In the genomic region with DNA sequence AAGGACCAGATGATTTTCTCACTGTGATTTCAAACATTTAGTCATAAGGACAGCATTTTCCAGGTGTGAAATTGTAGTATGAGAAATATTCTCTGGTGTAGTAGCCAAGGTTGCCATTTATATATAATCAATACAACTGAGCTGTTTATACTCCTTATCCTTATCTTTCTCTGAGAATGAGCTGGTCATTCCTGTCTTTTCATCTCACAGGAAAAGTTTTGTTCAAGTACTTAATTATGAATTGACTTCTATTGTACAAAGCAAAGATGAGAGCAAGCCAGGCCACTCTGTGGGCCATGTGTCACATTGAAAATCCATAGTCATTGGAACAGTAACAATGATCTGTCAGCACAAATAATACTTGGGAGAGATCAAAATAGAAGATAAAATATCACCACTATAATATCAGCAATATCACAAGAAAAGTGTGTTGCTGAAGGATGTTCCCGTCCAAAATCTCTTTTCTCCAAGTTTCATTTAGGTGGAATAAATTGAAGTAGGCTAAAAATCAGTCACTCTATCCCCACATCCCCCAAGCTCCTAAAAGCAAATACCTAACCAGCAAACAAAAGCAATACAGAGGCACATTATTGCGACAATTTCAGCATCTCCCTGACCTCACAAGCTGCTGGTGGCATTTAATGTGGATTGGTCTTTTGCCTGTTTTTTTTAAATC, we compare ENCODE assay signal across 39 cellular contexts. TPM values are rescaled to one million over a fixed set of nuclear protein-coding genes. Genes with fewer than 3 reads are reported as not detected.
"Had no signal": no experiment of that assay in that cellular context is flagged by ENCODE, and none has a peak within 500 bp of the region (broad histone marks: within the 10 kb centered on the region; RNA-seq: fewer than 3 reads in every experiment).

No MANE protein-coding gene starts in this region.

- H3K27ac Mint-ChIP-seq: activated B cell treated with CpG ODN at 0.5 μM for 24 hours; activated CD4-positive, alpha-beta memory T cell treated with anti-CD3 and anti-CD28 coated beads for 36 hours; activated CD4-positive, alpha-beta T cell treated with anti-CD3 and anti-CD28 coated beads, Interleukin-2, amount 10 ng/mL, durations not matched to agents 24 days and 14 days; activated CD8-positive, alpha-beta T cell treated with anti-CD3 and anti-CD28 coated beads for 36 hours; activated naive CD4-positive, alpha-beta T cell treated with anti-CD3 and anti-CD28 coated beads for 36 hours; activated naive CD4-positive, alpha-beta T cell treated with anti-CD3 and anti-CD28 coated beads, Interleukin-2, amount 50 U/mL, for 72 hours; activated naive CD8-positive, alpha-beta T cell treated with anti-CD3 and anti-CD28 coated beads for 36 hours; activated T-cell treated with anti-CD3 and anti-CD28 coated beads, Interleukin-2, amount 50 U/mL, for 72 hours; activated T-helper 1 cell treated with anti-CD3 and anti-CD28 coated beads, Interleukin-12 subunit alpha, Interleukin-12 subunit beta, Interleukin-2, Interleukin-4 antibody, amounts not matched to agents 30 ng/mL and 10 ng/mL and 1 ng/mL, durations not matched to agents 14 hours and 24 hours and 36 hours; activated T-helper 17 cell treated with anti-CD3 and anti-CD28 coated beads, Interleukin-2, amount 50 U/mL, for 72 hours; T-helper 1 cell treated with Interleukin-12 subunit alpha and Interleukin-12 subunit beta and Interleukin-4 antibody, amounts not matched to agents 30 μg/mL and 1 μg/mL, for 36 hours; T-helper 2 cell treated with Interferon-gamma antibody and Interleukin-4, amounts not matched to agents 5 μg/mL and 100 μg/mL, for 36 hours had no signal

- H3K4me3 Mint-ChIP-seq: activated B cell treated with CpG ODN at 0.5 μM for 24 hours; activated CD4-positive, alpha-beta memory T cell treated with anti-CD3 and anti-CD28 coated beads for 36 hours; activated CD4-positive, alpha-beta T cell treated with anti-CD3 and anti-CD28 coated beads, Interleukin-2, amount 10 ng/mL, durations not matched to agents 24 days and 14 days; activated CD8-positive, alpha-beta T cell treated with anti-CD3 and anti-CD28 coated beads for 36 hours; activated naive CD4-positive, alpha-beta T cell treated with anti-CD3 and anti-CD28 coated beads for 36 hours; activated naive CD8-positive, alpha-beta T cell treated with anti-CD3 and anti-CD28 coated beads for 36 hours; activated T-cell treated with anti-CD3 and anti-CD28 coated beads, Interleukin-2, amount 50 U/mL, for 4 hours; activated T-cell treated with anti-CD3 and anti-CD28 coated beads, Interleukin-2, amount 50 U/mL, for 72 hours; activated T-helper 1 cell treated with anti-CD3 and anti-CD28 coated beads, Interleukin-12 subunit alpha, Interleukin-12 subunit beta, Interleukin-2, Interleukin-4 antibody, amounts not matched to agents 30 ng/mL and 10 ng/mL and 1 ng/mL, durations not matched to agents 14 hours and 24 hours and 36 hours; activated T-helper 17 cell treated with anti-CD3 and anti-CD28 coated beads, Interleukin-2, amount 50 U/mL, for 72 hours; T-helper 1 cell treated with Interleukin-12 subunit alpha and Interleukin-12 subunit beta and Interleukin-4 antibody, amounts not matched to agents 30 μg/mL and 1 μg/mL, for 36 hours; T-helper 2 cell treated with Interferon-gamma antibody and Interleukin-4, amounts not matched to agents 5 μg/mL and 100 μg/mL, for 36 hours had no signal

- H3K4me1 ChIP-seq: adrenal gland, body of pancreas, breast epithelium had no signal

- H3K4me1 Mint-ChIP-seq: activated B cell treated with CpG ODN at 0.5 μM for 24 hours; activated CD4-positive, alpha-beta T cell treated with anti-CD3 and anti-CD28 coated beads, Interleukin-2, amount 10 ng/mL, durations not matched to agents 24 days and 14 days; activated naive CD8-positive, alpha-beta T cell treated with anti-CD3 and anti-CD28 coated beads for 36 hours; activated T-helper 17 cell treated with anti-CD3 and anti-CD28 coated beads, Interleukin-2, amount 50 U/mL, for 72 hours had no signal

- H3K4me3 ChIP-seq: adrenal gland, body of pancreas, breast epithelium had no signal

- H3K27ac ChIP-seq: adrenal gland, body of pancreas, brain microvascular endothelial cell, breast epithelium, VCaP had no signal

- H3K36me3 ChIP-seq: adrenal gland, brain microvascular endothelial cell, breast epithelium had no signal

- H3K36me3 Mint-ChIP-seq: activated CD4-positive, alpha-beta memory T cell treated with anti-CD3 and anti-CD28 coated beads for 36 hours; activated naive CD4-positive, alpha-beta T cell treated with anti-CD3 and anti-CD28 coated beads, Interleukin-2, amount 50 U/mL, for 72 hours; activated naive CD8-positive, alpha-beta T cell treated with anti-CD3 and anti-CD28 coated beads for 36 hours had no signal

- H3K27me3 ChIP-seq: adrenal gland, body of pancreas, brain microvascular endothelial cell, breast epithelium had no signal

- H3K9me3 ChIP-seq: adrenal gland, body of pancreas, breast epithelium had no signal

- DNase-seq: activated B cell treated with CpG ODN at 0.5 μM for 24 hours; activated CD4-positive, alpha-beta memory T cell treated with anti-CD3 and anti-CD28 coated beads for 36 hours; activated CD4-positive, alpha-beta T cell treated with anti-CD3 and anti-CD28 coated beads for 4 hours; activated CD4-positive, alpha-beta T cell treated with anti-CD3 and anti-CD28 coated beads, Interleukin-2, amount 10 ng/mL, durations not matched to agents 24 days and 14 days; activated CD4-positive, alpha-beta T cell treated with anti-CD3 and anti-CD28 coated beads, Interleukin-2, amount 50 U/mL, for 1 hour; activated CD4-positive, alpha-beta T cell treated with anti-CD3 and anti-CD28 coated beads, Interleukin-2, amount 50 U/mL, for 4 hours; activated CD4-positive, CD25-positive, alpha-beta regulatory T cell treated with anti-CD3 and anti-CD28 coated beads, Interleukin-2, amount 50 U/mL, for 72 hours; activated CD8-positive, alpha-beta memory T cell treated with anti-CD3 and anti-CD28 coated beads, Interleukin-2, amount 50 U/mL, for 4 hours; activated CD8-positive, alpha-beta T cell treated with anti-CD3 and anti-CD28 coated beads for 36 hours; activated effector memory CD4-positive, alpha-beta T cell treated with anti-CD3 and anti-CD28 coated beads, Interleukin-2, amount 50 U/mL, for 16 hours; activated gamma-delta T cell treated with Interleukin-2 at 50 U/mL for 16 hours; activated naive CD4-positive, alpha-beta T cell; activated naive CD4-positive, alpha-beta T cell treated with anti-CD3 and anti-CD28 coated beads for 36 hours; activated naive CD4-positive, alpha-beta T cell treated with anti-CD3 and anti-CD28 coated beads, Interleukin-2, amount 50 U/mL, for 16 hours; activated naive CD8-positive, alpha-beta T cell treated with anti-CD3 and anti-CD28 coated beads for 36 hours; activated T-cell treated with anti-CD3 and anti-CD28 coated beads for 4 hours; activated T-cell treated with anti-CD3 and anti-CD28 coated beads, Interleukin-2, amount 50 U/mL, for 1 hour; activated T-cell treated with anti-CD3 and anti-CD28 coated beads, Interleukin-2, amount 50 U/mL, for 4 hours; activated T-cell treated with anti-CD3 and anti-CD28 coated beads, Interleukin-2, amount 50 U/mL, for 72 hours; adrenal gland; amniotic stem cell; aorta; body of pancreas; brain microvascular endothelial cell; central memory CD4-positive, alpha-beta T cell; cerebellar nuclear complex; T-helper 2 cell; T-helper 9 cell had no signal

- H3K9me3 Mint-ChIP-seq: activated B cell treated with CpG ODN at 0.5 μM for 24 hours; activated CD4-positive, alpha-beta T cell treated with anti-CD3 and anti-CD28 coated beads, Interleukin-2, amount 10 ng/mL, durations not matched to agents 24 days and 14 days; activated CD8-positive, alpha-beta T cell treated with anti-CD3 and anti-CD28 coated beads for 36 hours; activated T-helper 1 cell treated with anti-CD3 and anti-CD28 coated beads, Interleukin-12 subunit alpha, Interleukin-12 subunit beta, Interleukin-2, Interleukin-4 antibody, amounts not matched to agents 30 ng/mL and 10 ng/mL and 1 ng/mL, durations not matched to agents 14 hours and 24 hours and 36 hours; T-helper 2 cell treated with Interferon-gamma antibody and Interleukin-4, amounts not matched to agents 5 μg/mL and 100 μg/mL, for 36 hours had no signal

- H3K27me3 Mint-ChIP-seq: activated B cell treated with CpG ODN at 0.5 μM for 24 hours; activated CD4-positive, alpha-beta memory T cell treated with anti-CD3 and anti-CD28 coated beads for 36 hours; activated CD4-positive, alpha-beta T cell treated with anti-CD3 and anti-CD28 coated beads, Interleukin-2, amount 10 ng/mL, durations not matched to agents 24 days and 14 days; activated CD8-positive, alpha-beta T cell treated with anti-CD3 and anti-CD28 coated beads for 36 hours; activated naive CD8-positive, alpha-beta T cell treated with anti-CD3 and anti-CD28 coated beads for 36 hours; activated T-helper 17 cell treated with anti-CD3 and anti-CD28 coated beads, Interleukin-2, amount 50 U/mL, for 72 hours had no signal

RNA-seq across cellular contexts. Expression of gene RIT2, which starts 2.1 kb away (rescaled TPM):
- total RNA-seq: activated B cell treated with CpG ODN at 0.5 μM for 24 hours; activated CD4-positive, alpha-beta memory T cell treated with anti-CD3 and anti-CD28 coated beads for 36 hours; activated CD4-positive, alpha-beta T cell treated with anti-CD3 and anti-CD28 coated beads, Interleukin-2, amount 10 ng/mL, durations not matched to agents 24 days and 14 days; activated CD8-positive, alpha-beta memory T cell treated with anti-CD3 and anti-CD28 coated beads for 36 hours; activated CD8-positive, alpha-beta T cell treated with anti-CD3 and anti-CD28 coated beads for 36 hours; activated naive CD4-positive, alpha-beta T cell treated with anti-CD3 and anti-CD28 coated beads for 36 hours; activated naive CD4-positive, alpha-beta T cell treated with anti-CD3 and anti-CD28 coated beads, Interleukin-2, amount 50 U/mL, for 72 hours; activated naive CD8-positive, alpha-beta T cell treated with anti-CD3 and anti-CD28 coated beads for 36 hours; activated T-cell treated with anti-CD3 and anti-CD28 coated beads, Interleukin-2, amount 50 U/mL, for 4 hours; activated T-cell treated with anti-CD3 and anti-CD28 coated beads, Interleukin-2, amount 50 U/mL, for 72 hours; activated T-helper 1 cell treated with anti-CD3 and anti-CD28 coated beads, Interleukin-12 subunit alpha, Interleukin-12 subunit beta, Interleukin-2, Interleukin-4 antibody, amounts not matched to agents 30 ng/mL and 10 ng/mL and 1 ng/mL, durations not matched to agents 14 hours and 24 hours and 36 hours; activated T-helper 17 cell treated with anti-CD3 and anti-CD28 coated beads, Interleukin-2, amount 50 U/mL, for 72 hours; aorta; astrocyte; body of pancreas; breast epithelium; cardiac septum; chondrocyte had no signal
